12 cellular contexts compared by ENCODE assay signal in genomic region chr2:190996947-190997346, GRCh38. TPM values are rescaled to one million over a fixed set of nuclear protein-coding genes. Genes with fewer than 3 reads are reported as not detected.
DNase-seq lines count a peak whose midpoint lies in the region; ATAC-seq and TF ChIP-seq lines count a peak whose summit lies in the region.
"Had no signal": no experiment of that assay in that cellular context is flagged by ENCODE, and none has a peak within 500 bp of the region (broad histone marks: within the 10 kb centered on the region; RNA-seq: fewer than 3 reads in every experiment).

No MANE protein-coding gene starts in this region.

- TF ChIP-seq CTCF in mucosa of descending colon (IDR thresholded peaks at IDR 0.05), result no peak
- TF ChIP-seq CTCF in GM10266 (IDR thresholded peaks at IDR 0.05; ENCODE audit: control insufficient read depth, insufficient read depth, low read depth, missing control alignments), result no peak

- H3K27ac Mint-ChIP-seq in activated T-helper 1 cell treated with anti-CD3 and anti-CD28 coated beads, Interleukin-12 subunit alpha, Interleukin-12 subunit beta, Interleukin-2, Interleukin-4 antibody, amounts not matched to agents 30 ng/mL and 10 ng/mL and 1 ng/mL, durations not matched to agents 14 hours and 24 hours and 36 hours, result peak overlapping the region; percentile 87

- H3K27ac ChIP-seq in BLaER1 treated with 17β-estradiol and CSF1 and Interleukin-3, amounts not matched to agents 10 nM and 100 nM, result peak overlapping the region in 7 of 11 experiments; percentile 1 to 65 (median 51); a peak in 11 of 22 replicates
- H3K27ac ChIP-seq: C4-2B, colonic mucosa had no signal

- peaks cover 12% of the 10 kb centered on the region for H3K9me3 Mint-ChIP-seq in activated T-helper 1 cell treated with anti-CD3 and anti-CD28 coated beads, Interleukin-12 subunit alpha, Interleukin-12 subunit beta, Interleukin-2, Interleukin-4 antibody, amounts not matched to agents 30 ng/mL and 10 ng/mL and 1 ng/mL, durations not matched to agents 14 hours and 24 hours and 36 hours

- H3K4me3 ChIP-seq in BLaER1 treated with 17β-estradiol and CSF1 and Interleukin-3, amounts not matched to agents 10 nM and 100 nM, result no peak overlapping the region
- H3K4me3 ChIP-seq in mucosa of descending colon, result no peak overlapping the region
- H3K4me3 ChIP-seq: colonic mucosa had no signal

- peaks cover 88% of the 10 kb centered on the region for H3K36me3 Mint-ChIP-seq in activated T-helper 1 cell treated with anti-CD3 and anti-CD28 coated beads, Interleukin-12 subunit alpha, Interleukin-12 subunit beta, Interleukin-2, Interleukin-4 antibody, amounts not matched to agents 30 ng/mL and 10 ng/mL and 1 ng/mL, durations not matched to agents 14 hours and 24 hours and 36 hours (ENCODE audit: low read depth)

- peak; percentile 45 for ATAC-seq in mucosa of descending colon

- no peaks in the 10 kb centered on the region for H3K27me3 Mint-ChIP-seq in activated T-helper 1 cell treated with anti-CD3 and anti-CD28 coated beads, Interleukin-12 subunit alpha, Interleukin-12 subunit beta, Interleukin-2, Interleukin-4 antibody, amounts not matched to agents 30 ng/mL and 10 ng/mL and 1 ng/mL, durations not matched to agents 14 hours and 24 hours and 36 hours (ENCODE audit: insufficient read depth)

- H4K20me1 ChIP-seq in BLaER1 treated with 17β-estradiol and CSF1 and Interleukin-3, amounts not matched to agents 10 nM and 100 nM, result peaks cover 0 to 23% (median 0%) of the 10 kb centered on the region in 11 experiments; a peak in 5 of 22 replicates

- H3K9me3 ChIP-seq in BLaER1 treated with 17β-estradiol and CSF1 and Interleukin-3, amounts not matched to agents 10 nM and 100 nM (replicated peaks in 1 of 11), result 0 out of 22 replicates have a peak, but pooled peaks cover 0 to 9% (median 0%) of the 10 kb centered on the region in 11 experiments
- H3K9me3 ChIP-seq in mucosa of descending colon, result no peaks in the 10 kb centered on the region
- H3K9me3 ChIP-seq: colonic mucosa had no signal

- H3K4me1 Mint-ChIP-seq in activated T-helper 1 cell treated with anti-CD3 and anti-CD28 coated beads, Interleukin-12 subunit alpha, Interleukin-12 subunit beta, Interleukin-2, Interleukin-4 antibody, amounts not matched to agents 30 ng/mL and 10 ng/mL and 1 ng/mL, durations not matched to agents 14 hours and 24 hours and 36 hours (ENCODE audit: low read depth), result peaks cover 75% of the 10 kb centered on the region

- DNase-seq in activated T-helper 1 cell treated with anti-CD3 and anti-CD28 coated beads, Interleukin-12 subunit alpha, Interleukin-12 subunit beta, Interleukin-2, Interleukin-4 antibody, amounts not matched to agents 30 ng/mL and 10 ng/mL and 1 ng/mL, durations not matched to agents 14 hours and 24 hours and 36 hours (ENCODE audit: low spot score), result no peak
- no peak for DNase-seq in mucosa of descending colon
- no peak for DNase-seq in GM10266 (ENCODE audit: extremely low spot score)
- no peak for DNase-seq in NCI-H526 (lab: John Stamatoyannopoulos, UW)
- DNase-seq in DMS53 (lab: John Stamatoyannopoulos, UW), result no peak
- DNase-seq in HCEC 1CT, result no peak
- DNase-seq: activated CD4-positive, CD25-positive, alpha-beta regulatory T cell; colonic mucosa; NCI-H510A had no signal

- no peaks in the 10 kb centered on the region for H3K27me3 ChIP-seq in BLaER1 treated with 17β-estradiol and CSF1 and Interleukin-3, amounts not matched to agents 10 nM and 100 nM
- H3K27me3 ChIP-seq: colonic mucosa had no signal

- intact Hi-C loops in activated T-helper 1 cell treated with anti-CD3 and anti-CD28 coated beads, Interleukin-12 subunit alpha, Interleukin-12 subunit beta, Interleukin-2, Interleukin-4 antibody, amounts not matched to agents 30 ng/mL and 10 ng/mL and 1 ng/mL, durations not matched to agents 14 hours and 24 hours and 36 hours (cut with micrococcal nuclease), result loop anchor here (1.0 to 2.0 kb wide), 2 partner anchors 14 to 33 kb away; no protein-coding TSS in a partner anchor
- intact Hi-C loops in mucosa of descending colon (cut with DNase I, micrococcal nuclease), result no loop called here

- peak overlapping the region in 7 of 11 experiments; percentile 5 to 60 (median 47); a peak in 12 of 22 replicates for H3K4me2 ChIP-seq in BLaER1 treated with 17β-estradiol and CSF1 and Interleukin-3, amounts not matched to agents 10 nM and 100 nM

- H3K4me1 ChIP-seq in BLaER1 treated with 17β-estradiol and CSF1 and Interleukin-3, amounts not matched to agents 10 nM and 100 nM, result peaks cover 0 to 15% (median 12%) of the 10 kb centered on the region in 10 experiments; a peak in 14 of 20 replicates
- H3K4me1 ChIP-seq in mucosa of descending colon (ENCODE audit: low read depth), result no peaks in the 10 kb centered on the region
- H3K4me1 ChIP-seq: colonic mucosa had no signal

- H3K36me3 ChIP-seq in BLaER1 treated with 17β-estradiol and CSF1 and Interleukin-3, amounts not matched to agents 10 nM and 100 nM, result peaks cover 97 to 100% (median 100%) of the 10 kb centered on the region in 11 experiments
- peaks cover 31% of the 10 kb centered on the region for H3K36me3 ChIP-seq in mucosa of descending colon (ENCODE audit: low read depth)

- H3K4me3 Mint-ChIP-seq in activated T-helper 1 cell treated with anti-CD3 and anti-CD28 coated beads, Interleukin-12 subunit alpha, Interleukin-12 subunit beta, Interleukin-2, Interleukin-4 antibody, amounts not matched to agents 30 ng/mL and 10 ng/mL and 1 ng/mL, durations not matched to agents 14 hours and 24 hours and 36 hours, result no peak overlapping the region

- TF ChIP-seq POLR2A in GM19099 (IDR thresholded peaks at IDR 0.05; ENCODE audit: extremely low read depth, insufficient read length, low read depth), result peak; percentile 31

- H3K9ac ChIP-seq in BLaER1 treated with 17β-estradiol and CSF1 and Interleukin-3, amounts not matched to agents 10 nM and 100 nM, result peak overlapping the region in 3 of 11 experiments; percentile 7 to 29 (median 15); a peak in 1 of 22 replicates

RNA-seq across cellular contexts. Expression of gene STAT1, which starts 17.0 kb away (rescaled TPM):
- total RNA-seq in activated T-helper 1 cell treated with anti-CD3 and anti-CD28 coated beads, Interleukin-12 subunit alpha, Interleukin-12 subunit beta, Interleukin-2, Interleukin-4 antibody, amounts not matched to agents 30 ng/mL and 10 ng/mL and 1 ng/mL, durations not matched to agents 14 hours and 24 hours and 36 hours, result 129 and 136 TPM in 2 replicates
- total RNA-seq in mucosa of descending colon, result 10 to 100 TPM; 56.5 to 78.6 (median 74.8) TPM
